Comparison of ENCODE assay signal across 9 cellular contexts in the genomic region with DNA sequence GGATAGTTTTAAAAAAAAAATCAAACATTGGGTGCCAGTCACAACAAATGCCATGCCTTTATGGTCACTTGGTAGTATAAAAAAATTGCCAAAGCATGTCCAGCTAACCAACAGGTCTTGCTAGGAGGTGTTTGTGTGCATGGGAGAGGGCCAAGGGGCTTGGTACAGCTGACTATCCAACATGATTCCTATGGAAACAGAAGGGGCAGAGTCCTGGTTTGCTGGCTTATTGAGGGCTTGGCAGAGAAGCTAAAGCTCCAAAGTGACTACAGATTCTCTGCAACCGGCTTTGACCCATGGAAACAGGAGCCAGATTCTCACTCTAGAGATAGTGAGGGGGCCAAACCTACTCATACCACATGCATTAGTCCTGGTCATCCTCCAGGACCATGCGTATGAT. TPM values are rescaled to one million over a fixed set of nuclear protein-coding genes. Genes with fewer than 3 reads are reported as not detected.
"Had no signal": no experiment of that assay in that cellular context is flagged by ENCODE, and none has a peak within 500 bp of the region (broad histone marks: within the 10 kb centered on the region; RNA-seq: fewer than 3 reads in every experiment).

No MANE protein-coding gene starts in this region.

RNA-seq across cellular contexts. Expression of gene SLC39A5, which starts 42.6 kb away (rescaled TPM):
- total RNA-seq: dermis microvascular lymphatic vessel endothelial cell; lower lobe of right lung; myocyte; naive thymus-derived CD8-positive, alpha-beta T cell; osteocyte; pulmonary artery endothelial cell; urinary bladder had no signal
- polyA plus RNA-seq: keratinocyte; naive thymus-derived CD8-positive, alpha-beta T cell; smooth muscle cell had no signal
